ENCODE assay signal across 15 cellular contexts in the genomic region with DNA sequence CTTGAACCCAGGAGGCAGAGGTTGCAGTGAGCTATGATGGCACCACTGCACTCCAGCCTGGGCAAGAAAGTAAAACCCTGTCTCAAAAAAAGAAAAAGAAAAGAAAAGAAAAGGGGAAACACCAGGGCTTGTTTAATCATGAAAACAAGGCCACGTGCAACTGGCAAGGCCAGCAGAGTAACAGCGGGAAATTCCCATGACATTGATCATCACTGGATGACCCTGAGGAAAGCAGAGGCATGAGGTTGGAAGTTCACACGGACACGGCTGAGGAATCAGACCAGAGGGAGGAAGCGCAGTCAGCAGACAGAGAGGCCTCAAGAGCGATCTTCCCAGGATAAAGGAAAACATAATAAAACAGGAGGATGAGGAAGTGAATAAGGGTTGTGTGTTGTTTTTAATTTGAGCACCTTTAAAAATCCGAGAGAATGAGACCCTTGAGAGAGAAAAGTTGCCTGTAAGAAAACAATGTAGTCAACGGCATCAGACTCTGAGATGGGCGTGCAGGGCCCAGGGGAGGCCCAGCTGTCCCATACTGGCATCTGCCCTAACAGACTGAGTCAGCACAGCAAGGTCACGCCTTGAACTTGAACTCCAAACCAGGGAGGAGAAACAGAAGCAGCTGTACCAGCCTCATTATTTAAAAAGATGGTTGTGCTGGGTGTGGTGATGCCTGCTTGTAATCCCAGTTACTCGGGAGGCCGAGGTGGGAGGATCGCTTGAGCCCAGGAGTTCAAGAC. TPM values are rescaled to one million over a fixed set of nuclear protein-coding genes. Genes with fewer than 3 reads are reported as not detected.
A peak's percentile ranks its signal among the peaks of the same experiment; 100 is the strongest.
DNase-seq lines count a peak whose midpoint lies in the region; ATAC-seq, FAIRE-seq and TF ChIP-seq lines count a peak whose summit lies in the region.
"Not testable (repeated sequence)": the region's sequence is repeated elsewhere in the genome, so short reads cannot be mapped to it uniquely, and the experiment has no call there.
"Had no signal": no experiment of that assay in that cellular context is flagged by ENCODE, and none has a peak within 500 bp of the region (broad histone marks: within the 10 kb centered on the region; RNA-seq: fewer than 3 reads in every experiment).

No MANE protein-coding gene starts in this region.

- H3K4me3 ChIP-seq in MG63; GM12878; HepG2 (replicated peaks in 1 of 3; ENCODE audit: insufficient read depth in 1 of 3, low read depth in 2 of 3, low read length in 3 of 3): not testable (repeated sequence)

- not testable (repeated sequence) for H3K27me3 ChIP-seq in MG63; GM12878 (replicated peaks in 1 of 2; ENCODE audit: control insufficient read depth in 2 of 2, insufficient read depth in 2 of 2, low read length in 1 of 2); HepG2 (ENCODE audit: control insufficient read depth in 1 of 2, insufficient read depth in 2 of 2, low read length in 2 of 2)

- not testable (repeated sequence) for H3K4me1 ChIP-seq in GM12878 (ENCODE audit: control insufficient read depth, insufficient read depth, low read length); HepG2 (ENCODE audit: insufficient read depth, low read length)

- H3K9ac ChIP-seq in GM12878 (ENCODE audit: control insufficient read depth, insufficient read depth, low read length); HepG2 (ENCODE audit: insufficient read depth, low read depth, low read length): not testable (repeated sequence)

- not testable (repeated sequence) for H3K36me3 ChIP-seq in MG63; GM12878 (ENCODE audit: control insufficient read depth in 2 of 2, insufficient read depth in 2 of 2, low read length in 1 of 2); HepG2 (replicated peaks in 1 of 2; ENCODE audit: control insufficient read depth in 1 of 2, insufficient read depth in 2 of 2, low read length in 2 of 2)

- TF ChIP-seq RAD21 in GM12878 (IDR thresholded peaks at IDR 0.05; ENCODE audit: insufficient read depth, low read depth, low read length); HepG2 (CRISPR knock-in tag; IDR thresholded peaks at IDR 0.05): not testable (repeated sequence)

- FAIRE-seq in GM12878 (lab: Jason Lieb, UNC): not testable (repeated sequence)
- peak; percentile 98 for FAIRE-seq in HepG2 (lab: Jason Lieb, UNC)

- WGBS in GM12878 (ENCODE audit: insufficient coverage, insufficient replicate concordance, low lambda C conversion rate, missing lambda C conversion rate): 100% methylated on average over 3 of the region's 13 CpGs
- 68% methylated on average over 4 of the region's 13 CpGs for WGBS in HepG2 (ENCODE audit: low lambda C conversion rate)

- ATAC-seq in GM12878 (peak; percentile 78), esophagus mucosa (peak; percentile 80), HepG2 (peak; percentile 83)

- TF ChIP-seq POLR2A in GM12878 (IDR thresholded peaks at IDR 0.05; ENCODE audit: low read depth, low read length); HepG2 (IDR thresholded peaks at IDR 0.05; ENCODE audit: insufficient read depth in 1 of 2, low read depth in 2 of 2, low read length in 2 of 2): not testable (repeated sequence)

- SMC1A ChIA-PET in GM12878 (lab: Charles Lee; ENCODE audit: uncharacterized antibody, unreplicated experiment): not testable (repeated sequence)

- H3K27ac ChIP-seq in GM12878 (ENCODE audit: control insufficient read depth, insufficient read depth); HepG2 (ENCODE audit: extremely low read length, insufficient read depth, low read length): not testable (repeated sequence)

- H2AFZ ChIP-seq in GM12878 (ENCODE audit: control insufficient read depth, low read depth, low read length); HepG2 (ENCODE audit: low read length): not testable (repeated sequence)

- POLR2A ChIA-PET in GM12878 (lab: Charles Lee); HepG2 (lab: Yijun Ruan, JAX): not testable (repeated sequence)

- DNase-seq in EL: peak; percentile 7
- DNase-seq in MG63: peak; percentile 38
- peak; percentile 3 for DNase-seq in GM12878 (ENCODE audit: low read depth, low spot score)
- DNase-seq in glomerular visceral epithelial cell (ENCODE audit: extremely low spot score): peak; percentile 71
- DNase-seq in HepG2 (ENCODE audit: low spot score): not testable (repeated sequence)
- peak; percentile 58 for DNase-seq in posterior vena cava (ENCODE audit: low spot score)

- intact Hi-C loops in GM12878 (cut with micrococcal nuclease; ENCODE audit: unreplicated experiment); HepG2 (cut with micrococcal nuclease; ENCODE audit: unreplicated experiment); posterior vena cava (cut with DNase I): not testable (repeated sequence)

- TSS peak; percentile 67 for BruUV-seq in GM12878 (replicated peaks; lab: Mats Ljungman, UMichigan)
- BruUV-seq in HepG2 (replicated peaks; lab: Mats Ljungman, UMichigan): not testable (repeated sequence)

- not testable (repeated sequence) for H3K9me3 ChIP-seq in MG63; GM12878 (replicated peaks; ENCODE audit: control insufficient read depth, insufficient read depth, low read length); HepG2 (ENCODE audit: low read length)

- H4K20me1 ChIP-seq in GM12878 (ENCODE audit: control insufficient read depth, insufficient read depth); HepG2 (ENCODE audit: insufficient read depth, low read length): not testable (repeated sequence)

- TF ChIP-seq CTCF in GM12878 (IDR thresholded peaks at IDR 0.05 in 2 of 3, conservative IDR thresholded peaks at IDR 0.05 in 1 of 3; ENCODE audit: control insufficient read depth in 2 of 3, extremely low read depth in 1 of 3, insufficient read depth in 1 of 3, low read depth in 3 of 3, low read length in 3 of 3); HepG2 (CRISPR knock-in tag; IDR thresholded peaks at IDR 0.05): not testable (repeated sequence)

- not testable (repeated sequence) for H3K79me2 ChIP-seq in GM12878 (ENCODE audit: control insufficient read depth, insufficient read depth, low read length); HepG2 (ENCODE audit: insufficient read depth, low read length)

- in situ Hi-C loops in GM12878 (cut with MboI); HepG2 (cut with HindIII; ENCODE audit: extremely low pct_ligation_motif_present, low pct_unique_long_range_greater_than_20kb): not testable (repeated sequence)

- RAD21 ChIA-PET in GM12878 (lab: Charles Lee; ENCODE audit: unreplicated experiment): not testable (repeated sequence)

- TF ChIP-seq EP300 in GM12878 (IDR thresholded peaks at IDR 0.05; ENCODE audit: borderline replicate concordance in 1 of 2, control insufficient read depth in 1 of 2, low read depth in 2 of 2, low read length in 2 of 2); HepG2 (IDR thresholded peaks at IDR 0.05; ENCODE audit: low read depth in 2 of 2, low read length in 2 of 2); HepG2 (CRISPR knock-in tag; IDR thresholded peaks at IDR 0.05; ENCODE audit: borderline replicate concordance): not testable (repeated sequence)

- not testable (repeated sequence) for H3K4me2 ChIP-seq in GM12878 (ENCODE audit: control insufficient read depth, insufficient read depth); HepG2 (ENCODE audit: low read depth, low read length)

- CTCF ChIA-PET in GM12878 (lab: Yijun Ruan, JAX); HepG2 (lab: Yijun Ruan, JAX; ENCODE audit: low intra/inter-chr PET ratio, low total read pairs): not testable (repeated sequence)

RNA-seq across cellular contexts. Expression of a gene that starts 33.5 kb away (rescaled TPM):
- total RNA-seq in MG63 (2014; rRNA removed; shearing (Covaris generic); ENCODE audit: low replicate concordance): 60.6 and 112 TPM in 2 replicates
- total RNA-seq in GM12878 (2013; cell fraction: nucleolus; rRNA removed): 50.3 and 51.5 TPM in 2 replicates
- total RNA-seq in GM12878 (2014; rRNA removed) (56.4 and 64.8 TPM in 2 replicates), GM12878 (2014; rRNA removed; fragmentation: Illumina TruSeq; extraction: Trizol) (59.5 and 63.6 TPM in 2 replicates), GM12878 (2021) (59.5 and 69.1 TPM in 2 replicates), esophagus mucosa (66.9 TPM), HepG2 (2016; rRNA removed; fragmentation: Illumina TruSeq; extraction: Trizol) (66.7 and 74.3 TPM in 2 replicates), posterior vena cava (10 to 100 TPM; 76.2 to 79.4 TPM)
- 27.5 TPM for polyA plus RNA-seq in GM12878 (2011; ENCODE audit: low read depth)
- polyA plus RNA-seq in GM12878 (2011; rRNA removed) (80.0 and 112 TPM in 2 replicates), GM12878 (2014; fragmentation: Illumina TruSeq; extraction: Trizol) (74.3 and 94.5 TPM in 2 replicates), GM12878 (2014; fragmentation: Nextera tagmentation; extraction: Ambion mirVana) (10 to 100 TPM; 26.6 to 47.2 TPM), GM12878 (2014; rRNA removed) (44.8 and 63.2 TPM in 2 replicates), GM12878 (2016; fragmentation: Nextera tagmentation; extraction: Ambion mirVana) (100 to 1,000 TPM in 1 of 2 experiments, 10 to 100 TPM in 1; 99.1 to 109 TPM), HepG2 (2011; rRNA removed) (17.4 and 19.1 TPM in 2 replicates)
- 27.0 TPM in 2 replicates for polyA plus RNA-seq in GM12878 (2011; cell fraction: cytosol; rRNA removed)
- polyA plus RNA-seq in GM12878 (2011; cell fraction: nucleus; rRNA removed): 27.7 and 35.2 TPM in 2 replicates
- polyA plus RNA-seq in GM12878 (2012): 33.1 and 43.6 TPM in 2 replicates
- polyA minus RNA-seq in GM12878 (2011; rRNA and poly(A)+ RNA removed): 27.8 and 36.4 TPM in 2 replicates
- 13.5 and 15.9 TPM in 2 replicates for polyA minus RNA-seq in GM12878 (2011; cell fraction: cytosol; rRNA and poly(A)+ RNA removed)
- polyA minus RNA-seq in GM12878 (2011; cell fraction: nucleus; rRNA and poly(A)+ RNA removed): 10.4 and 14.8 TPM in 2 replicates
- total RNA-seq in HepG2 (2016; cell fraction: cytosol; rRNA removed; fragmentation: Illumina TruSeq; extraction: Trizol; ENCODE audit: low read depth): 42.1 and 45.3 TPM in 2 replicates
- total RNA-seq in HepG2 (2016; cell fraction: insoluble cytoplasmic fraction; rRNA removed; fragmentation: Illumina TruSeq; extraction: Trizol): 64.1 and 73.6 TPM in 2 replicates
- total RNA-seq in HepG2 (2016; cell fraction: membrane; rRNA removed; fragmentation: Illumina TruSeq; extraction: Trizol): 56.0 and 59.1 TPM in 2 replicates
- total RNA-seq in HepG2 (2016; cell fraction: nucleus; rRNA removed; fragmentation: Illumina TruSeq; extraction: Trizol): 31.5 and 34.1 TPM in 2 replicates
- polyA plus RNA-seq in HepG2 (2011; cell fraction: cytosol; rRNA removed): 9.8 and 15.1 TPM in 2 replicates
- polyA plus RNA-seq in HepG2 (2011; cell fraction: nucleus; rRNA removed): 8.6 and 10.9 TPM in 2 replicates
- polyA plus RNA-seq in HepG2 (2012): 25.2 and 26.6 TPM in 2 replicates
- 25.2 and 27.9 TPM in 2 replicates for polyA plus RNA-seq in HepG2 (2016; cell fraction: cytosol; fragmentation: Illumina TruSeq; extraction: Trizol; ENCODE audit: low read depth)
- polyA plus RNA-seq in HepG2 (2016; cell fraction: insoluble cytoplasmic fraction; fragmentation: Illumina TruSeq; extraction: Trizol; ENCODE audit: low read depth): 74.2 and 75.3 TPM in 2 replicates
- polyA plus RNA-seq in HepG2 (2016; cell fraction: membrane; fragmentation: Illumina TruSeq; extraction: Trizol; ENCODE audit: low read depth): 35.9 and 47.0 TPM in 2 replicates
- polyA plus RNA-seq in HepG2 (2016; cell fraction: nucleus; fragmentation: Illumina TruSeq; extraction: Trizol; ENCODE audit: insufficient read depth, low read depth): 49.0 and 53.4 TPM in 2 replicates
- polyA minus RNA-seq in HepG2 (2011; rRNA and poly(A)+ RNA removed; ENCODE audit: low replicate concordance): 7.3 and 29.4 TPM in 2 replicates
- 10.6 and 13.7 TPM in 2 replicates for polyA minus RNA-seq in HepG2 (2011; cell fraction: cytosol; rRNA and poly(A)+ RNA removed)
- polyA minus RNA-seq in HepG2 (2011; cell fraction: nucleus; rRNA and poly(A)+ RNA removed): 22.0 and 28.0 TPM in 2 replicates

RNA-seq across cellular contexts. Expression of a gene that starts 38.4 kb away (rescaled TPM):
- total RNA-seq in MG63 (2014; rRNA removed; shearing (Covaris generic); ENCODE audit: low replicate concordance): not detected in 2 replicates
- 0.81 TPM in 1 of 2 replicates, not detected in the other for total RNA-seq in GM12878 (2013; cell fraction: nucleolus; rRNA removed)
- total RNA-seq in GM12878 (2014; rRNA removed) (0.05 TPM in 1 of 2 replicates, not detected in the other), GM12878 (2014; rRNA removed; fragmentation: Illumina TruSeq; extraction: Trizol) (0.23 TPM in 1 of 2 replicates, not detected in the other), GM12878 (2021) (0.35 TPM in 1 of 2 replicates, not detected in the other), esophagus mucosa (not detected), HepG2 (2016; rRNA removed; fragmentation: Illumina TruSeq; extraction: Trizol) (not detected in 2 replicates), posterior vena cava (not detected)
- not detected for polyA plus RNA-seq in GM12878 (2011; ENCODE audit: low read depth)
- polyA plus RNA-seq in GM12878 (2011; rRNA removed) (0.03 TPM in 1 of 2 replicates, not detected in the other), GM12878 (2014; fragmentation: Illumina TruSeq; extraction: Trizol) (not detected in 2 replicates), GM12878 (2014; fragmentation: Nextera tagmentation; extraction: Ambion mirVana) (not detected), GM12878 (2014; rRNA removed) (not detected in 2 replicates), GM12878 (2016; fragmentation: Nextera tagmentation; extraction: Ambion mirVana) (not detected), HepG2 (2011; rRNA removed) (0.03 TPM in 1 of 2 replicates, not detected in the other)
- not detected in 2 replicates for polyA plus RNA-seq in GM12878 (2011; cell fraction: cytosol; rRNA removed)
- polyA plus RNA-seq in GM12878 (2011; cell fraction: nucleus; rRNA removed): 0.15 and 0.27 TPM in 2 replicates
- 0.08 TPM in 1 of 2 replicates, not detected in the other for polyA plus RNA-seq in GM12878 (2012)
- polyA minus RNA-seq in GM12878 (2011; rRNA and poly(A)+ RNA removed): not detected in 2 replicates
- not detected in 2 replicates for polyA minus RNA-seq in GM12878 (2011; cell fraction: cytosol; rRNA and poly(A)+ RNA removed)
- polyA minus RNA-seq in GM12878 (2011; cell fraction: nucleus; rRNA and poly(A)+ RNA removed): 0.96 TPM in 1 of 2 replicates, not detected in the other
- 0.09 and 0.10 TPM in 2 replicates for total RNA-seq in HepG2 (2016; cell fraction: cytosol; rRNA removed; fragmentation: Illumina TruSeq; extraction: Trizol; ENCODE audit: low read depth)
- total RNA-seq in HepG2 (2016; cell fraction: insoluble cytoplasmic fraction; rRNA removed; fragmentation: Illumina TruSeq; extraction: Trizol): not detected in 2 replicates
- 0.15 TPM in 1 of 2 replicates, not detected in the other for total RNA-seq in HepG2 (2016; cell fraction: membrane; rRNA removed; fragmentation: Illumina TruSeq; extraction: Trizol)
- not detected in 2 replicates for total RNA-seq in HepG2 (2016; cell fraction: nucleus; rRNA removed; fragmentation: Illumina TruSeq; extraction: Trizol)
- polyA plus RNA-seq in HepG2 (2011; cell fraction: cytosol; rRNA removed): not detected in 2 replicates
- polyA plus RNA-seq in HepG2 (2011; cell fraction: nucleus; rRNA removed): not detected in 2 replicates
- 0.13 and 0.15 TPM in 2 replicates for polyA plus RNA-seq in HepG2 (2012)
- polyA plus RNA-seq in HepG2 (2016; cell fraction: cytosol; fragmentation: Illumina TruSeq; extraction: Trizol; ENCODE audit: low read depth): not detected in 2 replicates
- not detected in 2 replicates for polyA plus RNA-seq in HepG2 (2016; cell fraction: insoluble cytoplasmic fraction; fragmentation: Illumina TruSeq; extraction: Trizol; ENCODE audit: low read depth)
- polyA plus RNA-seq in HepG2 (2016; cell fraction: membrane; fragmentation: Illumina TruSeq; extraction: Trizol; ENCODE audit: low read depth): not detected in 2 replicates
- polyA plus RNA-seq in HepG2 (2016; cell fraction: nucleus; fragmentation: Illumina TruSeq; extraction: Trizol; ENCODE audit: insufficient read depth, low read depth): not detected in 2 replicates
- 0.05 TPM in 1 of 2 replicates, not detected in the other for polyA minus RNA-seq in HepG2 (2011; rRNA and poly(A)+ RNA removed; ENCODE audit: low replicate concordance)
- polyA minus RNA-seq in HepG2 (2011; cell fraction: cytosol; rRNA and poly(A)+ RNA removed): not detected in 2 replicates
- not detected in 2 replicates for polyA minus RNA-seq in HepG2 (2011; cell fraction: nucleus; rRNA and poly(A)+ RNA removed)
- total RNA-seq: activated CD4-positive, alpha-beta memory T cell treated with anti-CD3 and anti-CD28 coated beads for 36 hours; activated naive CD8-positive, alpha-beta T cell treated with anti-CD3 and anti-CD28 coated beads for 36 hours; CD4-positive, alpha-beta T cell; H4; upper lobe of right lung had no signal
- polyA plus RNA-seq: cardiac muscle cell had no signal

RNA-seq across cellular contexts. Expression of a gene that starts 51.5 kb away (rescaled TPM):
- total RNA-seq in MG63 (2014; rRNA removed; shearing (Covaris generic); ENCODE audit: low replicate concordance): not detected in 2 replicates
- total RNA-seq in GM12878 (2013; cell fraction: nucleolus; rRNA removed): not detected in 2 replicates
- total RNA-seq in GM12878 (2014; rRNA removed): not detected in 2 replicates
- not detected in 2 replicates for total RNA-seq in GM12878 (2014; rRNA removed; fragmentation: Illumina TruSeq; extraction: Trizol)
- not detected in 2 replicates for total RNA-seq in GM12878 (2021)
- polyA plus RNA-seq in GM12878 (2011; ENCODE audit: low read depth): not detected
- polyA plus RNA-seq in GM12878 (2011; rRNA removed): not detected in 2 replicates
- not detected in 2 replicates for polyA plus RNA-seq in GM12878 (2011; cell fraction: cytosol; rRNA removed)
- not detected in 2 replicates for polyA plus RNA-seq in GM12878 (2011; cell fraction: nucleus; rRNA removed)
- not detected in 2 replicates for polyA plus RNA-seq in GM12878 (2012)
- polyA plus RNA-seq in GM12878 (2014; fragmentation: Illumina TruSeq; extraction: Trizol): not detected in 2 replicates
- polyA plus RNA-seq in GM12878 (2014; fragmentation: Nextera tagmentation; extraction: Ambion mirVana): not detected
- 0.20 TPM in 1 of 2 replicates, not detected in the other for polyA plus RNA-seq in GM12878 (2014; rRNA removed)
- not detected for polyA plus RNA-seq in GM12878 (2016; fragmentation: Nextera tagmentation; extraction: Ambion mirVana)
- not detected in 2 replicates for polyA minus RNA-seq in GM12878 (2011; rRNA and poly(A)+ RNA removed)
- polyA minus RNA-seq in GM12878 (2011; cell fraction: cytosol; rRNA and poly(A)+ RNA removed): not detected in 2 replicates
- not detected in 2 replicates for polyA minus RNA-seq in GM12878 (2011; cell fraction: nucleus; rRNA and poly(A)+ RNA removed)
- total RNA-seq in esophagus mucosa: not detected
- not detected in 2 replicates for total RNA-seq in HepG2 (2016; rRNA removed; fragmentation: Illumina TruSeq; extraction: Trizol)
- total RNA-seq in HepG2 (2016; cell fraction: cytosol; rRNA removed; fragmentation: Illumina TruSeq; extraction: Trizol; ENCODE audit: low read depth): not detected in 2 replicates
- not detected in 2 replicates for total RNA-seq in HepG2 (2016; cell fraction: insoluble cytoplasmic fraction; rRNA removed; fragmentation: Illumina TruSeq; extraction: Trizol)
- total RNA-seq in HepG2 (2016; cell fraction: membrane; rRNA removed; fragmentation: Illumina TruSeq; extraction: Trizol): not detected in 2 replicates
- not detected in 2 replicates for total RNA-seq in HepG2 (2016; cell fraction: nucleus; rRNA removed; fragmentation: Illumina TruSeq; extraction: Trizol)
- polyA plus RNA-seq in HepG2 (2011; rRNA removed): not detected in 2 replicates
- not detected in 2 replicates for polyA plus RNA-seq in HepG2 (2011; cell fraction: cytosol; rRNA removed)
- not detected in 2 replicates for polyA plus RNA-seq in HepG2 (2011; cell fraction: nucleus; rRNA removed)
- polyA plus RNA-seq in HepG2 (2012): not detected in 2 replicates
- not detected in 2 replicates for polyA plus RNA-seq in HepG2 (2016; cell fraction: cytosol; fragmentation: Illumina TruSeq; extraction: Trizol; ENCODE audit: low read depth)
- not detected in 2 replicates for polyA plus RNA-seq in HepG2 (2016; cell fraction: insoluble cytoplasmic fraction; fragmentation: Illumina TruSeq; extraction: Trizol; ENCODE audit: low read depth)
- polyA plus RNA-seq in HepG2 (2016; cell fraction: membrane; fragmentation: Illumina TruSeq; extraction: Trizol; ENCODE audit: low read depth): not detected in 2 replicates
- polyA plus RNA-seq in HepG2 (2016; cell fraction: nucleus; fragmentation: Illumina TruSeq; extraction: Trizol; ENCODE audit: insufficient read depth, low read depth): not detected in 2 replicates
- polyA minus RNA-seq in HepG2 (2011; rRNA and poly(A)+ RNA removed; ENCODE audit: low replicate concordance): not detected in 2 replicates
- polyA minus RNA-seq in HepG2 (2011; cell fraction: cytosol; rRNA and poly(A)+ RNA removed): not detected in 2 replicates
- polyA minus RNA-seq in HepG2 (2011; cell fraction: nucleus; rRNA and poly(A)+ RNA removed): not detected in 2 replicates
- total RNA-seq in posterior vena cava: not detected
- total RNA-seq: activated CD4-positive, alpha-beta memory T cell treated with anti-CD3 and anti-CD28 coated beads for 36 hours; activated naive CD8-positive, alpha-beta T cell treated with anti-CD3 and anti-CD28 coated beads for 36 hours; cardiac muscle cell; H4; lower lobe of right lung; OCI-LY7; upper lobe of right lung had no signal
